10 cellular contexts compared by ENCODE assay signal in genomic region chr4:38161208-38162113, GRCh38.
DNase-seq lines count a peak whose midpoint lies in the region; ATAC-seq and TF ChIP-seq lines count a peak whose summit lies in the region.
"Had no signal": no experiment of that assay in that cellular context is flagged by ENCODE, and none has a peak within 500 bp of the region (broad histone marks: within the 10 kb centered on the region; RNA-seq: fewer than 3 reads in every experiment).

No MANE protein-coding gene starts in this region.

- no peak for TF ChIP-seq POLR2A in esophagus squamous epithelium (IDR thresholded peaks at IDR 0.05)

- no peak overlapping the region for H3K4me3 Mint-ChIP-seq in activated CD8-positive, alpha-beta memory T cell treated with anti-CD3 and anti-CD28 coated beads, Interleukin-2, amount 10 ng/mL, durations not matched to agents 7 days and 5 days
- H3K4me3 Mint-ChIP-seq in stimulated activated naive B cell treated with anti-CD40 and anti-IgM and Interleukin-4, amounts not matched to agents 10 μg/mL and 1 μg/mL and 100 μg/mL, for 72 hours, result no peak overlapping the region

- H3K4me1 ChIP-seq in SJCRH30 (peaks cover 26% of the 10 kb centered on the region), esophagus squamous epithelium (peaks cover 14 to 69% (median 18%) of the 10 kb centered on the region in 3 donors)

- H3K27ac Mint-ChIP-seq in activated CD8-positive, alpha-beta memory T cell treated with anti-CD3 and anti-CD28 coated beads, Interleukin-2, amount 10 ng/mL, durations not matched to agents 7 days and 5 days, result peak overlapping the region; percentile 32
- peak overlapping the region; percentile 48 for H3K27ac Mint-ChIP-seq in stimulated activated naive B cell treated with anti-CD40 and anti-IgM and Interleukin-4, amounts not matched to agents 10 μg/mL and 1 μg/mL and 100 μg/mL, for 72 hours

- intact Hi-C loops in esophagus squamous epithelium (cut with DNase I) (no loop called here), left cardiac atrium (cut with DNase I) (no loop called here)

- H3K27ac ChIP-seq in SJCRH30 (peak overlapping the region; percentile 14; the same call in 1 of the 2 replicates), esophagus squamous epithelium (peak overlapping the region; percentile 81 to 88 (median 86))
- H3K27ac ChIP-seq: BLaER1 had no signal

- WGBS in esophagus squamous epithelium, 2 donors, result 51 to 57% methylated on average over 5 of the region's 5 CpGs

- H3K27me3 Mint-ChIP-seq in activated CD8-positive, alpha-beta memory T cell treated with anti-CD3 and anti-CD28 coated beads, Interleukin-2, amount 10 ng/mL, durations not matched to agents 7 days and 5 days, result peaks cover 3% of the 10 kb centered on the region
- H3K27me3 Mint-ChIP-seq in stimulated activated naive B cell treated with anti-CD40 and anti-IgM and Interleukin-4, amounts not matched to agents 10 μg/mL and 1 μg/mL and 100 μg/mL, for 72 hours, result peaks cover 0 to 12% of the 10 kb centered on the region in 2 donors

- no peaks in the 10 kb centered on the region for H3K27me3 ChIP-seq in SJCRH30
- H3K27me3 ChIP-seq in esophagus squamous epithelium, result no peaks in the 10 kb centered on the region
- H3K27me3 ChIP-seq: BLaER1 had no signal

- peaks cover 7% of the 10 kb centered on the region for H3K9me3 Mint-ChIP-seq in activated CD8-positive, alpha-beta memory T cell treated with anti-CD3 and anti-CD28 coated beads, Interleukin-2, amount 10 ng/mL, durations not matched to agents 7 days and 5 days (ENCODE audit: low read depth)
- H3K9me3 Mint-ChIP-seq in stimulated activated naive B cell treated with anti-CD40 and anti-IgM and Interleukin-4, amounts not matched to agents 10 μg/mL and 1 μg/mL and 100 μg/mL, for 72 hours, result peaks cover 11% of the 10 kb centered on the region in 2 donors

- TF ChIP-seq CTCF in esophagus squamous epithelium (IDR thresholded peaks at IDR 0.05), result no peak

- ATAC-seq in activated CD8-positive, alpha-beta memory T cell treated with anti-CD3 and anti-CD28 coated beads, Interleukin-2, amount 10 ng/mL, durations not matched to agents 7 days and 5 days, result peak; percentile 16
- ATAC-seq in stimulated activated naive B cell treated with anti-CD40 and anti-IgM and Interleukin-4, amounts not matched to agents 10 μg/mL and 1 μg/mL and 100 μg/mL, for 72 hours (replicated peaks), result peak in 1 of 2 donors; percentile 11
- ATAC-seq in left cardiac atrium, result no peak

- no peak for DNase-seq in activated CD8-positive, alpha-beta memory T cell treated with anti-CD3 and anti-CD28 coated beads, Interleukin-2, amount 10 ng/mL, durations not matched to agents 7 days and 5 days
- DNase-seq in activated CD8-positive, alpha-beta memory T cell treated with anti-CD3 and anti-CD28 coated beads, Interleukin-2, amount 50 U/mL, for 48 hours, result no peak
- DNase-seq in SJCRH30, result no peak
- DNase-seq in esophagus squamous epithelium (lab: John Stamatoyannopoulos, UW), result no peak
- no peak for DNase-seq in stimulated activated naive B cell treated with anti-CD40 and anti-IgM and Interleukin-4, amounts not matched to agents 10 μg/mL and 1 μg/mL and 100 μg/mL, for 72 hours
- no peak for DNase-seq in C1 segment of cervical spinal cord (lab: John Stamatoyannopoulos, UW)
- no peak for DNase-seq in NOMO-1 (lab: John Stamatoyannopoulos, UW; ENCODE audit: unreplicated experiment in 2 of 2)
- no peak for DNase-seq in left cardiac atrium
- DNase-seq: right cardiac atrium had no signal

- CTCF ChIA-PET in activated CD8-positive, alpha-beta memory T cell treated with anti-CD3 and anti-CD28 coated beads, Interleukin-2, amount 10 ng/mL, durations not matched to agents 7 days and 5 days (lab: Charles Lee), result interaction anchor here (0.9 to 1.9 kb wide), 7 partner anchors 8 to 158 kb away, joined by 3 to 7 read pairs (median 4); no protein-coding TSS in a partner anchor

- 0 out of 2 replicates have a peak, but pooled peaks cover 3% of the 10 kb centered on the region for H3K9me3 ChIP-seq in SJCRH30 (replicated peaks)
- H3K9me3 ChIP-seq in esophagus squamous epithelium, result peaks cover 0 to 5% (median 3%) of the 10 kb centered on the region in 3 donors

- peaks cover 37% of the 10 kb centered on the region for H3K4me1 Mint-ChIP-seq in activated CD8-positive, alpha-beta memory T cell treated with anti-CD3 and anti-CD28 coated beads, Interleukin-2, amount 10 ng/mL, durations not matched to agents 7 days and 5 days
- H3K4me1 Mint-ChIP-seq in stimulated activated naive B cell treated with anti-CD40 and anti-IgM and Interleukin-4, amounts not matched to agents 10 μg/mL and 1 μg/mL and 100 μg/mL, for 72 hours, result peaks cover 8 to 21% of the 10 kb centered on the region in 2 donors

- H3K36me3 Mint-ChIP-seq in activated CD8-positive, alpha-beta memory T cell treated with anti-CD3 and anti-CD28 coated beads, Interleukin-2, amount 10 ng/mL, durations not matched to agents 7 days and 5 days, result peaks cover 12% of the 10 kb centered on the region
- H3K36me3 Mint-ChIP-seq in stimulated activated naive B cell treated with anti-CD40 and anti-IgM and Interleukin-4, amounts not matched to agents 10 μg/mL and 1 μg/mL and 100 μg/mL, for 72 hours, result peaks cover 0 to 4% of the 10 kb centered on the region in 2 donors

- H3K36me3 ChIP-seq in SJCRH30 (no peaks in the 10 kb centered on the region), esophagus squamous epithelium (no peaks in the 10 kb centered on the region)
- H3K36me3 ChIP-seq: BLaER1 had no signal

- H3K4me3 ChIP-seq in SJCRH30, result no peak overlapping the region
- H3K4me3 ChIP-seq in esophagus squamous epithelium, result no peak overlapping the region
- H3K4me3 ChIP-seq: BLaER1 had no signal
